ENCODE assay signal across 1 cellular context in genomic region chr2:241102239-241102803, GRCh38.
TF ChIP-seq lines count a peak whose summit lies in the region.

Gene MTERF4 (minus strand): TSS chr2:241102287. CDS start chr2:241102273, 14 bp downstream.

TF ChIP-seq in K562, 482 proteins besides CTCF, POLR2A, EP300 and RAD21 (continued from another document and continues in another):
- TF ChIP-seq STAT6 (CRISPR knock-in tag; IDR thresholded peaks at IDR 0.05) (peak; percentile 64; the same call in 1 of the 2 replicates), HOMEZ (CRISPR knock-in tag; IDR thresholded peaks at IDR 0.05) (no peak), ESRRA (IDR thresholded peaks at IDR 0.05; ENCODE audit: borderline replicate concordance, low read depth) (peak; percentile 61; the same call in 1 of the 2 replicates), ZEB2 (IDR thresholded peaks at IDR 0.05) (peak; percentile 96), GABPA (tag; conservative IDR thresholded peaks at IDR 0.05; ENCODE audit: low read depth) (peak; percentile 99), NCOA1 (IDR thresholded peaks at IDR 0.05; ENCODE audit: low read depth) (peak; percentile 97), ARHGAP35 (IDR thresholded peaks at IDR 0.05; ENCODE audit: partially characterized antibody) (no peak), ZNF354B (CRISPR knock-in tag; IDR thresholded peaks at IDR 0.05) (no peak), U2AF1 (optimal IDR thresholded peaks at IDR 0.05; ENCODE audit: low read depth, low read length) (peak; percentile 80), HMG20B (CRISPR knock-in tag; IDR thresholded peaks at IDR 0.05) (no peak), MITF (IDR thresholded peaks at IDR 0.05) (no peak; the same call in 1 of the 2 replicates), NEUROD1 (IDR thresholded peaks at IDR 0.05; ENCODE audit: borderline replicate concordance, low read depth, low read length, partially characterized antibody) (peak; percentile 55), FOXK2 (conservative IDR thresholded peaks at IDR 0.05 in 1 of 2, IDR thresholded peaks at IDR 0.05 in 1 of 2; ENCODE audit: low read depth in 2 of 2) (peak; percentile 46 to 55; a peak in 2 of 4 replicates), THRA (IDR thresholded peaks at IDR 0.05) (no peak), ZBTB9 (CRISPR knock-in tag; IDR thresholded peaks at IDR 0.05) (peak; percentile 28; the same call in 1 of the 2 replicates), RNF2 (IDR thresholded peaks at IDR 0.05) (peak; percentile 61; the same call in 1 of the 2 replicates), ETV1 (tag; conservative IDR thresholded peaks at IDR 0.05; ENCODE audit: low read depth) (peak; percentile 83), E2F6 (IDR thresholded peaks at IDR 0.05; ENCODE audit: borderline replicate concordance in 1 of 2, extremely low read depth in 1 of 2, insufficient read depth in 1 of 2, insufficient read length in 1 of 2, low read depth in 1 of 2, low read length in 1 of 2, poor library complexity in 1 of 2, severe bottlenecking in 1 of 2) (peak in 1 of 2 experiments; percentile 41), GATAD2B (IDR thresholded peaks at IDR 0.05; ENCODE audit: borderline replicate concordance) (peak; percentile 55; the same call in 1 of the 2 replicates), KDM5B (IDR thresholded peaks at IDR 0.05; ENCODE audit: insufficient replicate concordance, low read depth, low read length) (peak; percentile 87), ZNF695 (CRISPR knock-in tag; IDR thresholded peaks at IDR 0.05) (no peak), HMGXB4 (CRISPR knock-in tag; IDR thresholded peaks at IDR 0.05) (peak; percentile 77; the same call in 1 of the 2 replicates), ZBTB8A (IDR thresholded peaks at IDR 0.05; ENCODE audit: partially characterized antibody) (no peak), NR3C1 (CRISPR knock-in tag; IDR thresholded peaks at IDR 0.05) (peak; percentile 41; the same call in 1 of the 2 replicates), TAF1 (IDR thresholded peaks at IDR 0.05; ENCODE audit: control insufficient read depth, extremely low read depth, insufficient read depth, low read length, severe bottlenecking) (peak; percentile 93), RCOR1 (IDR thresholded peaks at IDR 0.05; ENCODE audit: borderline replicate concordance in 1 of 2, low read depth in 2 of 2, low read length in 2 of 2) (peak in 1 of 2 experiments; percentile 68; a peak in 1 of 4 replicates), VEZF1 (CRISPR knock-in tag; IDR thresholded peaks at IDR 0.05) (peak; percentile 94), CTBP1 (IDR thresholded peaks at IDR 0.05; ENCODE audit: borderline replicate concordance) (peak; percentile 84; the same call in 1 of the 2 replicates), SOX6 (IDR thresholded peaks at IDR 0.05) (peak; percentile 63), HDAC2 (IDR thresholded peaks at IDR 0.05) (no peak), TAF9B (IDR thresholded peaks at IDR 0.05; ENCODE audit: partially characterized antibody) (peak; percentile 83), BCLAF1 (IDR thresholded peaks at IDR 0.05; ENCODE audit: borderline replicate concordance in 1 of 2, control insufficient read depth in 1 of 2, low read depth in 2 of 2, low read length in 1 of 2) (peak in 1 of 2 experiments; percentile 94; a peak in 2 of 4 replicates), NR2C1 (IDR thresholded peaks at IDR 0.05) (no peak), NR2C1 (tag; IDR thresholded peaks at IDR 0.05) (peak; percentile 63; the same call in 1 of the 2 replicates), ZNF431 (CRISPR knock-in tag; IDR thresholded peaks at IDR 0.05) (peak; percentile 65; the same call in 1 of the 2 replicates), PHB (CRISPR knock-in tag; IDR thresholded peaks at IDR 0.05) (no peak), SAFB (IDR thresholded peaks at IDR 0.05; ENCODE audit: borderline replicate concordance, low read depth, low read length) (peak; percentile 52; the same call in 1 of the 2 replicates), E2F8 (IDR thresholded peaks at IDR 0.05; ENCODE audit: low read depth, partially characterized antibody) (peak; percentile 89), ZZZ3 (IDR thresholded peaks at IDR 0.05) (no peak), ZNF282 (CRISPR knock-in tag; IDR thresholded peaks at IDR 0.05) (no peak), TOE1 (IDR thresholded peaks at IDR 0.05; ENCODE audit: borderline replicate concordance) (peak; percentile 69; the same call in 1 of the 2 replicates), TOE1 (CRISPR knock-in tag; IDR thresholded peaks at IDR 0.05; ENCODE audit: borderline replicate concordance, low read depth) (no peak)
